ENCODE assay signal across 1 cellular context in genomic region chr1:91529856-91530255, GRCh38.
TF ChIP-seq lines count a peak whose summit lies in the region.

No MANE protein-coding gene starts in this region.

TF ChIP-seq in SK-N-SH, 30 proteins besides CTCF, POLR2A, EP300 and RAD21 (continued from another document):
- TF ChIP-seq FOSL2 (IDR thresholded peaks at IDR 0.05; ENCODE audit: borderline replicate concordance, low read depth): no peak
- TF ChIP-seq SMC3 (IDR thresholded peaks at IDR 0.05; ENCODE audit: low read depth, low read length): no peak
- TF ChIP-seq SIN3A (IDR thresholded peaks at IDR 0.05; ENCODE audit: borderline replicate concordance, low read depth, low read length): no peak
